24 cellular contexts compared by ENCODE assay signal in the genomic region with DNA sequence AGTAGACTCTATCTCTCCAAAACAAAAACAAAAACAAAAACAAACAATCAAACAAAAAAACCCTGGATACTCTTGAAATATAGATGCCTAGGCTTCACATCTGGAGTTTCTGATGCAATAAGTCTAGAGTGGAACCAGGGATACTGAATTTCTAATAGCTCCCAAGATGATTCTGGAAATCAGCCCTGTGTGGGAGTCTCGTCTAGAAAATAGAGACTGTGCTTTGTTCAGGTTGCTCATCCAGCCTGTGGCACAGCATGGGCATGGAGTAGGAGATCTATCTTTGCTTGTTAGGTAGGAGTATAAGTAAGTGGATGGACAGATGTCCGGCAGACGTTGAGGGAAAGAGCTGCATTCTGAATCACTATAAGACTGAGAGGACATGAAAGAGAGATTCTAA.
"Had no signal": no experiment of that assay in that cellular context is flagged by ENCODE, and none has a peak within 500 bp of the region (broad histone marks: within the 10 kb centered on the region; RNA-seq: fewer than 3 reads in every experiment).

No MANE protein-coding gene starts in this region.

- H3K4me1 Mint-ChIP-seq: naive B cell had no signal

- ATAC-seq: activated T-cell treated with anti-CD3 and anti-CD28 coated beads, Interleukin-2, amount 50 U/mL, for 4 hours; gastrocnemius medialis had no signal

- H3K9me3 Mint-ChIP-seq: activated T-cell treated with anti-CD3 and anti-CD28 coated beads, Interleukin-2, amount 50 U/mL, for 4 hours; activated T-helper 2 cell treated with anti-CD3 and anti-CD28 coated beads, Interferon-gamma antibody, Interleukin-2, Interleukin-4, amounts not matched to agents 10 μg/mL and 5 μg/mL and 100 μg/mL, durations not matched to agents 14 hours and 24 hours and 36 hours; naive B cell; neural crest cell had no signal

- H3K4me3 Mint-ChIP-seq: activated naive CD8-positive, alpha-beta T cell; activated T-cell treated with anti-CD3 and anti-CD28 coated beads, Interleukin-2, amount 50 U/mL, for 4 hours; naive B cell; neural crest cell had no signal

- H3K36me3 ChIP-seq: gastrocnemius medialis, heart right ventricle, lower lobe of right lung, vagina had no signal

- DNase-seq: activated CD4-positive, alpha-beta T cell treated with anti-CD3 and anti-CD28 coated beads for 1 hour; activated CD4-positive, alpha-beta T cell treated with anti-CD3 and anti-CD28 coated beads, Interleukin-2, amount 50 U/mL, for 4 hours; activated CD8-positive, alpha-beta memory T cell treated with anti-CD3 and anti-CD28 coated beads for 24 hours; activated CD8-positive, alpha-beta memory T cell treated with anti-CD3 and anti-CD28 coated beads, Interleukin-2, amount 50 U/mL, for 4 hours; activated naive CD4-positive, alpha-beta T cell; activated T-cell treated with anti-CD3 and anti-CD28 coated beads, Interleukin-2, amount 50 U/mL, for 4 hours; amniotic stem cell; gastrocnemius medialis; heart right ventricle; islet precursor cell; left cardiac atrium; lower lobe of right lung; naive B cell; stimulated activated CD4-positive, alpha-beta T cell treated with anti-CD3 and anti-CD28 coated beads, Interleukin-2, amount 100 ng/mL, for 48 hours; stimulated activated CD8-positive, alpha-beta memory T cell treated with anti-CD3 and anti-CD28 coated beads, Interleukin-4, amount 100 ng/mL, for 48 hours; stimulated activated naive CD4-positive, alpha-beta T cell; T-helper 1 cell; testis; trophoblast cell had no signal

- H3K9me3 ChIP-seq: gastrocnemius medialis, heart right ventricle, lower lobe of right lung, testis, vagina had no signal

- H3K27me3 ChIP-seq: gastrocnemius medialis, heart right ventricle, testis, vagina had no signal

- H3K27ac ChIP-seq: gastrocnemius medialis, lower lobe of right lung, testis, vagina had no signal

- H3K36me3 Mint-ChIP-seq: activated naive CD8-positive, alpha-beta T cell; naive B cell had no signal

- H3K4me3 ChIP-seq: gastrocnemius medialis, heart right ventricle, lower lobe of right lung, testis, vagina had no signal

- H3K4me1 ChIP-seq: gastrocnemius medialis, lower lobe of right lung, testis had no signal

- H3K27ac Mint-ChIP-seq: activated naive CD8-positive, alpha-beta T cell; activated T-helper 2 cell treated with anti-CD3 and anti-CD28 coated beads, Interferon-gamma antibody, Interleukin-2, Interleukin-4, amounts not matched to agents 10 μg/mL and 5 μg/mL and 100 μg/mL, durations not matched to agents 14 hours and 24 hours and 36 hours; naive B cell; progenitor cell of endocrine pancreas had no signal
